ENCODE assay signal across 15 cellular contexts in genomic region chr2:166984797-166985196, GRCh38.
DNase-seq lines count a peak whose midpoint lies in the region; ATAC-seq, FAIRE-seq and TF ChIP-seq lines count a peak whose summit lies in the region.
"Had no signal": no experiment of that assay in that cellular context is flagged by ENCODE, and none has a peak within 500 bp of the region (broad histone marks: within the 10 kb centered on the region; RNA-seq: fewer than 3 reads in every experiment).

No MANE protein-coding gene starts in this region.

- no TSS peak for BruUV-seq in PC-3 (replicated peaks; lab: Mats Ljungman, UMichigan)

- TF ChIP-seq CTCF in PC-3 (conservative IDR thresholded peaks at IDR 0.05; ENCODE audit: low read depth, low read length) (no peak), bronchial epithelial cell (IDR thresholded peaks at IDR 0.05; ENCODE audit: insufficient read depth, low read length, severe bottlenecking) (no peak), foreskin keratinocyte (conservative IDR thresholded peaks at IDR 0.05) (no peak)

- peak; percentile 99 for ATAC-seq in PC-3
- ATAC-seq in foreskin keratinocyte, result no peak
- ATAC-seq: GM23338 had no signal

- H3K9me2 ChIP-seq in PC-3 (replicated peaks; ENCODE audit: low read length), result no peaks in the 10 kb centered on the region

- POLR2A ChIA-PET in PC-3 (lab: Charles Lee; ENCODE audit: unreplicated experiment), result no interaction called here

- DNase-seq in HCEC 1CT, result peak; percentile 54
- peak; percentile 89 for DNase-seq in PC-3
- peak; percentile 74 for DNase-seq in bronchial epithelial cell (ENCODE audit: low read depth)
- DNase-seq in foreskin keratinocyte, result peak; percentile 20 to 25
- no peak for DNase-seq in stimulated activated CD4-positive, alpha-beta T cell treated with anti-CD3 and anti-CD28 coated beads, Interleukin-15, amount 100 ng/mL, for 24 hours
- no peak for DNase-seq in NCI-H187 treated with DMSO at 0.1 percent for 48 hours (lab: John Stamatoyannopoulos, UW)
- no peak for DNase-seq in HTR-8/SVneo (ENCODE audit: insufficient read length, low spot score)
- DNase-seq: ACHN; CD4-positive, CD25-positive, alpha-beta regulatory T cell; DMS79; H7 had no signal

- H3K4me1 ChIP-seq in PC-3 (ENCODE audit: insufficient read depth, low read length) (peaks cover 18% of the 10 kb centered on the region), foreskin keratinocyte (no peaks in the 10 kb centered on the region)
- H3K4me1 ChIP-seq: BLaER1 treated with 17β-estradiol and CSF1 and Interleukin-3, amounts not matched to agents 10 nM and 100 nM had no signal

- no peaks in the 10 kb centered on the region for H4K20me1 ChIP-seq in PC-3 (ENCODE audit: low read length)
- H4K20me1 ChIP-seq: BLaER1 treated with 17β-estradiol and CSF1 and Interleukin-3, amounts not matched to agents 10 nM and 100 nM had no signal

- peaks cover 3% of the 10 kb centered on the region; the same call in 1 of the 2 replicates for H3K9me3 ChIP-seq in PC-3 (ENCODE audit: low read length)

- intact Hi-C loops in PC-3 (cut with micrococcal nuclease), result loop anchor here (1.0 to 10.0 kb wide), 2 partner anchors 12 to 160 kb away; no protein-coding TSS in a partner anchor

- no peaks in the 10 kb centered on the region for H3K79me2 ChIP-seq in PC-3 (ENCODE audit: low read length)

- H2AFZ ChIP-seq in PC-3 (ENCODE audit: low read length), result no peak overlapping the region
- H2AFZ ChIP-seq: GM23338 had no signal

- CTCF ChIA-PET in PC-3 (lab: Charles Lee), result no interaction called here

- H3F3A ChIP-seq in PC-3 (ENCODE audit: low read length, unreplicated experiment), result no peaks in the 10 kb centered on the region

- FAIRE-seq in bronchial epithelial cell (lab: Jason Lieb, UNC), result no peak
- no peak for FAIRE-seq in HTR-8/SVneo (lab: Jason Lieb, UNC)
- FAIRE-seq: G401.6, GM12891 had no signal

- H3K36me3 ChIP-seq in PC-3 (ENCODE audit: low read depth, low read length) (no peaks in the 10 kb centered on the region), bronchial epithelial cell (ENCODE audit: control insufficient read depth, insufficient read depth, low read length) (no peaks in the 10 kb centered on the region)
- H3K36me3 ChIP-seq: BLaER1 treated with 17β-estradiol and CSF1 and Interleukin-3, amounts not matched to agents 10 nM and 100 nM had no signal

- peak overlapping the region; percentile 61 for H3K4me2 ChIP-seq in PC-3 (ENCODE audit: low read length)
- H3K4me2 ChIP-seq: BLaER1 treated with 17β-estradiol and CSF1 and Interleukin-3, amounts not matched to agents 10 nM and 100 nM; GM23338 had no signal

- H3K27me3 ChIP-seq in PC-3 (ENCODE audit: low read length), result no peaks in the 10 kb centered on the region
- no peaks in the 10 kb centered on the region for H3K27me3 ChIP-seq in bronchial epithelial cell (ENCODE audit: control insufficient read depth, insufficient read depth, low read length)
- no peaks in the 10 kb centered on the region for H3K27me3 ChIP-seq in foreskin keratinocyte
- H3K27me3 ChIP-seq: BLaER1 treated with 17β-estradiol and CSF1 and Interleukin-3, amounts not matched to agents 10 nM and 100 nM had no signal

- H3K9ac ChIP-seq in PC-3 (ENCODE audit: low read length), result no peak overlapping the region
- H3K9ac ChIP-seq: BLaER1 treated with 17β-estradiol and CSF1 and Interleukin-3, amounts not matched to agents 10 nM and 100 nM had no signal

- H3K27ac ChIP-seq in PC-3 (ENCODE audit: low read length) (peak overlapping the region; percentile 77), foreskin keratinocyte (no peak overlapping the region)
- H3K27ac ChIP-seq: BLaER1 treated with 17β-estradiol and CSF1 and Interleukin-3, amounts not matched to agents 10 nM and 100 nM had no signal

- H3K4me3 ChIP-seq in PC-3 (ENCODE audit: low read length) (no peak overlapping the region), bronchial epithelial cell (ENCODE audit: low read depth, low read length) (no peak overlapping the region)
- H3K4me3 ChIP-seq: BLaER1 treated with 17β-estradiol and CSF1 and Interleukin-3, amounts not matched to agents 10 nM and 100 nM; GM23338 had no signal

Comparison
In these comparisons a context has a peak if more than half of its experiments do, and no peak if none do; other contexts are left out.
1. DNase-seq: peak in HCEC 1CT (single experiment), PC-3 (single experiment), bronchial epithelial cell (single experiment) and foreskin keratinocyte (2 of 2); none in stimulated activated CD4-positive, alpha-beta T cell treated with anti-CD3 and anti-CD28 coated beads, Interleukin-15, amount 100 ng/mL, for 24 hours (single experiment), NCI-H187 treated with DMSO at 0.1 percent for 48 hours (single experiment) and HTR-8/SVneo (single experiment).